Comparison of ENCODE assay signal across 8 cellular contexts in the genomic region with DNA sequence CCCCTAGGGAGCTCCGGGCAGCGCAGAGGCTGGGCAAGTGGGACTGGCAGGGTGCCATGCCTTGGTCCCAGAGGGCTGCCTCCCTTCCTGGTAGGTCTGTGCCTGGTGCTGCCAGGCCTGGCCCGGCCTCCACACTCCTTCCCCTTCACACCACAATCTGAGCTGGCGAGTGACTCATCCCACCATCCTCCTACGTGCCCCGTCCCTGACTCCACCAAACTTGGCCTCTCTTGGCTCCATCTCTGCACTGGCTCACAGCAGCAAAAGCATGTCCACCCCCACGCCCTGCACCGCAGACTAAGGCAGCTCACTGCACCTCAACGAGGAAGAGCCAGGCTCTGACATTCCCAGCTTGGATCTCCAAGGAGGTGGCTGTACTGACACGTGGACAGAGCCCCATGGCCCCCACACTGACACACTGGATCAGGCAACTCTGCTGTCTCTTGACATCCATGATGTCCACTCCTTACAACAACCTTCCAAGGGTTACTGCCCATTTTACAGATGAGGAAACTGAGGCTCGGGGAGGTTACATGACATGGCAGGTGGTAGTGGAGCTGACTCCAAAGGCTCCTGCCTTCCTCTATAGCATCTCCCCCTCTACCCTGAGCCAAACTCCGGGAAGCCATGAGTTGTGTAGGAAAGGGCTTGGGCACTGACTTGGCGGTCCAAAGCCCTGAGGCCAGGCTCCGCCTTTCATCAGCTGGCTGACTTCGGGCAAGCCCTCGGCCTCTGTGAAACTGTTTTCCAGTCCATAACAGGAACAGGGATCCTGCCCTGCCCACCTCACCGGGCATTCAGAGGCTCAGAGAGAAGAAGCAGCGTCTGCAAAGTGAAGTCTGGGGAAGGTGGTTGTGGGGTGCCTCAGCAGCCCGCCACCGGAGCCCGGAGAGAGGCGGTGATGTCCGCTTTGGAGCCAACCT. TPM values are rescaled to one million over a fixed set of nuclear protein-coding genes. Genes with fewer than 3 reads are reported as not detected.
DNase-seq lines count a peak whose midpoint lies in the region; ATAC-seq and TF ChIP-seq lines count a peak whose summit lies in the region.

No MANE protein-coding gene starts in this region.

- peaks cover 2% of the 10 kb centered on the region for H3K27me3 Mint-ChIP-seq in activated CD8-positive, alpha-beta T cell treated with anti-CD3 and anti-CD28 coated beads for 36 hours
- H3K27me3 Mint-ChIP-seq in neural progenitor cell (ENCODE audit: insufficient read depth, low read depth) = peaks cover 5% of the 10 kb centered on the region

- H3F3A ChIP-seq in neural progenitor cell (ENCODE audit: low read depth) = peaks cover 16% of the 10 kb centered on the region

- intact Hi-C loops in activated CD8-positive, alpha-beta T cell treated with anti-CD3 and anti-CD28 coated beads for 36 hours (cut with micrococcal nuclease) = no loop called here

- H3K27ac Mint-ChIP-seq in activated CD8-positive, alpha-beta T cell treated with anti-CD3 and anti-CD28 coated beads for 36 hours = no peak overlapping the region
- H3K27ac Mint-ChIP-seq in neural progenitor cell = peak overlapping the region; percentile 76

- POLR2A ChIA-PET in activated CD8-positive, alpha-beta T cell treated with anti-CD3 and anti-CD28 coated beads for 36 hours (lab: Charles Lee) = interaction anchor here (1.1 to 3.5 kb wide), 3 partner anchors 11 to 118 kb away, joined by 3 to 16 read pairs (median 4); no protein-coding TSS in a partner anchor

- H3K9me3 ChIP-seq in BLaER1 = no peaks in the 10 kb centered on the region
- no peaks in the 10 kb centered on the region for H3K9me3 ChIP-seq in neural progenitor cell (ENCODE audit: low read depth)
- H3K9me3 ChIP-seq in suprapubic skin = no peaks in the 10 kb centered on the region

- no peak for TF ChIP-seq POLR2A in suprapubic skin (IDR thresholded peaks at IDR 0.05)

- H4K20me1 ChIP-seq in BLaER1 = no peaks in the 10 kb centered on the region
- H4K20me1 ChIP-seq in neural progenitor cell (ENCODE audit: low read depth) = no peaks in the 10 kb centered on the region

- peak overlapping the region; percentile 51; the same call in 1 of the 2 replicates for H3K9ac ChIP-seq in BLaER1
- H3K9ac ChIP-seq in neural progenitor cell = no peak overlapping the region

- H3K4me1 Mint-ChIP-seq in activated CD8-positive, alpha-beta T cell treated with anti-CD3 and anti-CD28 coated beads for 36 hours (ENCODE audit: low read depth) = peaks cover 20% of the 10 kb centered on the region
- H3K4me1 Mint-ChIP-seq in neural progenitor cell = peaks cover 29% of the 10 kb centered on the region

- H3K27me3 ChIP-seq in BLaER1 = no peaks in the 10 kb centered on the region
- no peaks in the 10 kb centered on the region for H3K27me3 ChIP-seq in neural progenitor cell
- no peaks in the 10 kb centered on the region for H3K27me3 ChIP-seq in suprapubic skin

- peak overlapping the region; percentile 29; the same call in 1 of the 2 replicates for H3K27ac ChIP-seq in BLaER1
- no peak overlapping the region for H3K27ac ChIP-seq in neural progenitor cell
- H3K27ac ChIP-seq in suprapubic skin = peak overlapping the region; percentile 80

- no peaks in the 10 kb centered on the region for H3K36me3 Mint-ChIP-seq in activated CD8-positive, alpha-beta T cell treated with anti-CD3 and anti-CD28 coated beads for 36 hours (ENCODE audit: low read depth)
- H3K36me3 Mint-ChIP-seq in neural progenitor cell = no peaks in the 10 kb centered on the region

- no peaks in the 10 kb centered on the region for H3K79me2 ChIP-seq in neural progenitor cell (ENCODE audit: low read depth)

- WGBS in suprapubic skin = 18% methylated on average over 19 of the region's 23 CpGs

- H3K9me3 Mint-ChIP-seq in activated CD8-positive, alpha-beta T cell treated with anti-CD3 and anti-CD28 coated beads for 36 hours = peaks cover 10% of the 10 kb centered on the region
- H3K9me3 Mint-ChIP-seq in neural progenitor cell = peaks cover 3% of the 10 kb centered on the region

- H3K36me3 ChIP-seq in BLaER1 (no peaks in the 10 kb centered on the region), neural progenitor cell (no peaks in the 10 kb centered on the region), suprapubic skin (no peaks in the 10 kb centered on the region)

- no peak overlapping the region for H3K4me3 ChIP-seq in BLaER1
- peak overlapping the region; percentile 3 for H3K4me3 ChIP-seq in epithelial cell of proximal tubule (ENCODE audit: low read depth, low read length)
- H3K4me3 ChIP-seq in neural progenitor cell = no peak overlapping the region
- peak overlapping the region; percentile 33 for H3K4me3 ChIP-seq in suprapubic skin

- CTCF ChIA-PET in activated CD8-positive, alpha-beta T cell treated with anti-CD3 and anti-CD28 coated beads for 36 hours (lab: Charles Lee) = interaction anchor here (0.6 to 8.2 kb wide), 68 partner anchors 8 to 933 kb away, joined by 3 to 190 read pairs (median 5); partner anchors contain the start of genes JUP, KRT13, KRT14 and KRT19

- H3K4me2 ChIP-seq in BLaER1 (peak overlapping the region; percentile 70), neural progenitor cell (peak overlapping the region; percentile 58)

- H2AFZ ChIP-seq in neural progenitor cell (replicated peaks) = peak overlapping the region; percentile 68

- no peak overlapping the region for H3K4me3 Mint-ChIP-seq in activated CD8-positive, alpha-beta T cell treated with anti-CD3 and anti-CD28 coated beads for 36 hours
- H3K4me3 Mint-ChIP-seq in neural progenitor cell = peak overlapping the region; percentile 75

- peak; percentile 49 for DNase-seq in KG1 (lab: John Stamatoyannopoulos, UW)
- peak; percentile 90 for DNase-seq in activated CD8-positive, alpha-beta T cell treated with anti-CD3 and anti-CD28 coated beads for 36 hours
- peak; percentile 91 for DNase-seq in epithelial cell of proximal tubule (ENCODE audit: low read depth)
- DNase-seq in neural progenitor cell (ENCODE audit: low spot score) = no peak
- DNase-seq in suprapubic skin (ENCODE audit: low spot score in 2 of 2) = no peak
- no peak for DNase-seq in iPS-NIHi11 (ENCODE audit: low spot score)

- no peak for TF ChIP-seq CTCF in activated CD8-positive, alpha-beta T cell treated with anti-CD3 and anti-CD28 coated beads for 36 hours (IDR thresholded peaks at IDR 0.05)
- TF ChIP-seq CTCF in epithelial cell of proximal tubule (conservative IDR thresholded peaks at IDR 0.05; ENCODE audit: low read depth, low read length) (no peak), neural progenitor cell (IDR thresholded peaks at IDR 0.05) (no peak), suprapubic skin (IDR thresholded peaks at IDR 0.05) (no peak)

- peak; percentile 81 for ATAC-seq in activated CD8-positive, alpha-beta T cell treated with anti-CD3 and anti-CD28 coated beads for 36 hours
- ATAC-seq in HG03095 (IDR thresholded peaks at IDR 0.05; ENCODE audit: unreplicated experiment) = no peak

- H3K4me1 ChIP-seq in BLaER1 = peaks cover 32% of the 10 kb centered on the region
- H3K4me1 ChIP-seq in neural progenitor cell = peaks cover 16% of the 10 kb centered on the region
- H3K4me1 ChIP-seq in suprapubic skin = peaks cover 24% of the 10 kb centered on the region

- TF ChIP-seq EP300 in suprapubic skin (IDR thresholded peaks at IDR 0.05) = no peak

RNA-seq across cellular contexts. Expression of gene KRT19, which starts 20.1 kb away (rescaled TPM):
- not detected for total RNA-seq in activated CD8-positive, alpha-beta T cell treated with anti-CD3 and anti-CD28 coated beads for 36 hours
- total RNA-seq in epithelial cell of proximal tubule (1,090 and 2,137 TPM in 2 replicates), neural progenitor cell (ENCODE audit: low replicate concordance) (114 and 184 TPM in 2 replicates), suprapubic skin (100 to 1,000 TPM; 180 to 307 (median 215) TPM)

RNA-seq across cellular contexts. Expression of gene KRT9, which starts 23.7 kb away (rescaled TPM):
- not detected for total RNA-seq in activated CD8-positive, alpha-beta T cell treated with anti-CD3 and anti-CD28 coated beads for 36 hours
- total RNA-seq in epithelial cell of proximal tubule = not detected in 2 replicates
- total RNA-seq in neural progenitor cell (ENCODE audit: low replicate concordance) = not detected in 2 replicates
- 1 to 10 TPM in 1 of 4 donors, under 1 TPM in 3; 0.68 to 1.6 (median 0.82) TPM for total RNA-seq in suprapubic skin

RNA-seq across cellular contexts. Expression of gene KRT15, which starts 29.5 kb away (rescaled TPM):
- total RNA-seq in activated CD8-positive, alpha-beta T cell treated with anti-CD3 and anti-CD28 coated beads for 36 hours = not detected
- 4.6 and 15.6 TPM in 2 replicates for total RNA-seq in epithelial cell of proximal tubule
- 0.15 TPM in 1 of 2 replicates, not detected in the other for total RNA-seq in neural progenitor cell (ENCODE audit: low replicate concordance)
- 1,000 to 10,000 TPM in 3 of 4 donors, 100 to 1,000 TPM in 1; 690 to 2,507 (median 1,431) TPM for total RNA-seq in suprapubic skin

RNA-seq across cellular contexts. Expression of gene KRT14, which starts 38.5 kb away (rescaled TPM):
- total RNA-seq in activated CD8-positive, alpha-beta T cell treated with anti-CD3 and anti-CD28 coated beads for 36 hours = not detected
- total RNA-seq in epithelial cell of proximal tubule (not detected in 2 replicates), neural progenitor cell (ENCODE audit: low replicate concordance) (not detected in 2 replicates), suprapubic skin (over 10,000 TPM in 2 of 4 donors, 1,000 to 10,000 TPM in 2; 7,400 to 12,534 (median 10,685) TPM)

RNA-seq across cellular contexts. Expression of gene KRT13, which starts 42.8 kb away (rescaled TPM):
- total RNA-seq in activated CD8-positive, alpha-beta T cell treated with anti-CD3 and anti-CD28 coated beads for 36 hours = not detected
- 1.0 and 2.0 TPM in 2 replicates for total RNA-seq in epithelial cell of proximal tubule
- total RNA-seq in neural progenitor cell (ENCODE audit: low replicate concordance) = not detected in 2 replicates
- under 1 TPM in 1 of 4 donors, not detected in 3; 0.51 TPM for total RNA-seq in suprapubic skin

Comparison
In these comparisons a context has a peak if more than half of its experiments do, and no peak if none do; other contexts are left out.
1. H3K4me3 ChIP-seq: peak in epithelial cell of proximal tubule (single experiment) and suprapubic skin (single experiment); none in BLaER1 (single experiment) and neural progenitor cell (single experiment).
2. DNase-seq: peak in KG1 (single experiment), activated CD8-positive, alpha-beta T cell treated with anti-CD3 and anti-CD28 coated beads for 36 hours (single experiment) and epithelial cell of proximal tubule (single experiment); none in neural progenitor cell (single experiment), suprapubic skin (0 of 2) and iPS-NIHi11 (single experiment).
3. RNA of gene KRT19, which starts 20.1 kb away (total RNA-seq): 1,090 to 2,137 TPM in epithelial cell of proximal tubule, 180 to 307 TPM in suprapubic skin and 114 to 184 TPM in neural progenitor cell; not detected in activated CD8-positive, alpha-beta T cell treated with anti-CD3 and anti-CD28 coated beads for 36 hours; every median in the first group is over 100 times any median in the second.
4. RNA of gene KRT15, which starts 29.5 kb away (total RNA-seq): 690 to 2,507 TPM in suprapubic skin; 4.6 to 15.6 TPM in epithelial cell of proximal tubule, not detected in activated CD8-positive, alpha-beta T cell treated with anti-CD3 and anti-CD28 coated beads for 36 hours and 0.15 TPM in neural progenitor cell; every median in the first group is over 10 times any median in the second.